ENCODE assay signal across 8 cellular contexts in the genomic region with DNA sequence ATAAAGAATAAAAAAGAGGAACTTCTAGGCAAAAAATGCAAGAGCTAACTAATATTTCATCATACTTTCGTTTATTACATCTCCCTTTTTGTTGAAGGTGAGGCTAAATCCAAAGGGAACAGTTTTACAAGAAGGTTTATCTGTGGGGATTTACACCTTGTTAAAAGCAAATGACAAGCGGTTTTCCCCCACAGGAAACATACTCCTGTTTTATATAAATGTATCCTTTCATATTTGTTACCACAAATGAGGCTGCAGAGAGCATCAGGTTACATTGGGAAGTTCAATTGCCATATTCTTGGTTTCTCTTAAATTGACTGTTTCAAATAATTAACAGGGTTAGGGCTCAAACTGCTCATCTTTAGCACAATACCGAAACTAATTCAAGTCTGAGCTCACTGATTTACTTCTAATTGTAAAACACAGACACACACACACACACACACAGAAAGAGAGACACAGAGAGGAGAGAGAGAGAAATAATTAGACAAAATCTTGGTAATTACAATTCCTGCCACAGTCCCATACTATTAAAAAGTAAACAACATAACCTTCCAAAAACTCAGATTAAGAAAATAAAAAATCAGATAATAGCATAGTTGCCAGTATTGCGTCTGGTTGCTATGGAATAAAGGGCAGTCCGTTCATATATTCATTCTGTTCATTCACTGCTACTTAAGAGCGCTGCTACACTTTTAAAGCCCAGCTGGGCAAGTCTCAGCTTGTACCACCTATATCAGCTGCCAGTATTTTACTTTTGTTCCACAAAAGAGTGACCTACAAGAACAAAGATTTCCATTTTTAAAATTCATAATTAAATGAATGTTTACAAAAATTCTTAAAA. TPM values are rescaled to one million over a fixed set of nuclear protein-coding genes. Genes with fewer than 3 reads are reported as not detected.
DNase-seq lines count a peak whose midpoint lies in the region; ATAC-seq, FAIRE-seq and TF ChIP-seq lines count a peak whose summit lies in the region.

No MANE protein-coding gene starts in this region.

- H3K4me1 ChIP-seq in mammary epithelial cell (ENCODE audit: insufficient read depth, low read length): no peaks in the 10 kb centered on the region
- no peaks in the 10 kb centered on the region for H3K4me1 ChIP-seq in small intestine (ENCODE audit: control insufficient read depth in 2 of 2, insufficient read depth in 1 of 2, low read depth in 1 of 2, low read length in 1 of 2)

- H3K4me2 ChIP-seq in mammary epithelial cell (ENCODE audit: insufficient read depth, low read depth, low read length): peak overlapping the region; percentile 81

- H3K27me3 ChIP-seq in mammary epithelial cell (ENCODE audit: insufficient read depth, low read length) (no peaks in the 10 kb centered on the region), H7 (ENCODE audit: control insufficient read depth, insufficient read depth, low read length) (no peaks in the 10 kb centered on the region), small intestine (ENCODE audit: control insufficient read depth in 2 of 2, insufficient read depth in 2 of 2, low read length in 2 of 2) (no peaks in the 10 kb centered on the region)

- H3K36me3 ChIP-seq in mammary epithelial cell (ENCODE audit: insufficient read depth, low read length) (no peaks in the 10 kb centered on the region), H7 (replicated peaks; ENCODE audit: control insufficient read depth, insufficient read depth, low read length) (no peaks in the 10 kb centered on the region), small intestine (ENCODE audit: control insufficient read depth in 2 of 2, insufficient read depth in 2 of 2, low read length in 2 of 2) (no peaks in the 10 kb centered on the region)

- peaks cover 5% of the 10 kb centered on the region for H3K36me3 Mint-ChIP-seq in progenitor cell of endocrine pancreas (ENCODE audit: insufficient read depth)

- no peaks in the 10 kb centered on the region for H3K9me3 ChIP-seq in mammary epithelial cell (replicated peaks; ENCODE audit: insufficient read depth, low read length)
- H3K9me3 ChIP-seq in small intestine (ENCODE audit: control insufficient read depth, low read depth): no peaks in the 10 kb centered on the region

- CTCF ChIA-PET in mammary epithelial cell (lab: Charles Lee; ENCODE audit: low non-redundant PET): interaction anchor here (0.6 kb wide), 1 partner anchor 8 kb away, joined by 3 read pairs; no protein-coding TSS in a partner anchor

- no peak overlapping the region for H3K4me3 Mint-ChIP-seq in progenitor cell of endocrine pancreas (ENCODE audit: low read depth)

- H3K79me2 ChIP-seq in mammary epithelial cell (ENCODE audit: insufficient read depth, low read length): peaks cover 3% of the 10 kb centered on the region

- DNase-seq in GM12864 (ENCODE audit: low read depth): no peak
- DNase-seq in NCI-H2196 (lab: John Stamatoyannopoulos, UW; ENCODE audit: unreplicated experiment): peak; percentile 77
- peak; percentile 47 for DNase-seq in mammary epithelial cell
- DNase-seq in progenitor cell of endocrine pancreas (ENCODE audit: low spot score, unreplicated experiment): no peak
- no peak for DNase-seq in H7
- DNase-seq in small intestine: no peak

- peak overlapping the region; percentile 46 for H3K4me3 ChIP-seq in GM12864 (ENCODE audit: low read depth, low read length)
- H3K4me3 ChIP-seq in mammary epithelial cell (replicated peaks in 1 of 3; ENCODE audit: insufficient read depth in 1 of 3, low read depth in 2 of 3, low read length in 3 of 3): peak overlapping the region; percentile 33 to 60 (median 58)
- no peak overlapping the region for H3K4me3 ChIP-seq in H7 (ENCODE audit: insufficient read depth, low read depth, low read length)
- no peak overlapping the region for H3K4me3 ChIP-seq in small intestine (ENCODE audit: low read depth in 1 of 2, low read length in 2 of 2)

- ATAC-seq in HG02763 (IDR thresholded peaks at IDR 0.05; ENCODE audit: unreplicated experiment) (peak; percentile 42), GM19397 (IDR thresholded peaks at IDR 0.05; ENCODE audit: unreplicated experiment) (no peak)

- peak overlapping the region; percentile 60 for H2AFZ ChIP-seq in mammary epithelial cell (ENCODE audit: low read depth, low read length)

- peaks cover 13% of the 10 kb centered on the region for H3K4me1 Mint-ChIP-seq in progenitor cell of endocrine pancreas (ENCODE audit: low read depth)

- TF ChIP-seq CTCF in GM12864 (IDR thresholded peaks at IDR 0.05; ENCODE audit: low read depth, low read length, missing control alignments) (no peak), mammary epithelial cell (conservative IDR thresholded peaks at IDR 0.05 in 1 of 2, IDR thresholded peaks at IDR 0.05 in 1 of 2; ENCODE audit: extremely low read depth in 1 of 2, insufficient read depth in 1 of 2, low read depth in 1 of 2, low read length in 2 of 2) (no peak), progenitor cell of endocrine pancreas (IDR thresholded peaks at IDR 0.05; ENCODE audit: unreplicated experiment) (no peak)

- H3K9ac ChIP-seq in mammary epithelial cell (ENCODE audit: insufficient read depth, low read length): peak overlapping the region; percentile 82

- intact Hi-C loops in mammary epithelial cell (cut with micrococcal nuclease): loop anchor here (1.0 to 2.0 kb wide), 3 partner anchors 18 to 664 kb away; a partner anchor contains a TSS

- no peaks in the 10 kb centered on the region for H3K27me3 Mint-ChIP-seq in progenitor cell of endocrine pancreas

- H4K20me1 ChIP-seq in mammary epithelial cell (ENCODE audit: insufficient read depth, low read length): no peaks in the 10 kb centered on the region

- in situ Hi-C loops in mammary epithelial cell (cut with MboI; ENCODE audit: low sequenced_read_pairs in 2 of 2): no loop called here

- H3K27ac Mint-ChIP-seq in progenitor cell of endocrine pancreas: peak overlapping the region; percentile 21

- dilution Hi-C loops in mammary epithelial cell (cut with HindIII; ENCODE audit: low sequenced_read_pairs): no loop called here

- peaks cover 5% of the 10 kb centered on the region for H3K9me3 Mint-ChIP-seq in progenitor cell of endocrine pancreas (ENCODE audit: low read depth)

- 7% methylated on average over 5 of the region's 6 CpGs for WGBS in mammary epithelial cell (ENCODE audit: low coverage, missing lambda C conversion rate)
- WGBS in small intestine, 3 donors: 71 to 81% (median 80%) methylated on average over 6 of the region's 6 CpGs

- peak overlapping the region; percentile 93 for H3K27ac ChIP-seq in mammary epithelial cell (ENCODE audit: insufficient read depth, low read depth, low read length)
- no peak overlapping the region for H3K27ac ChIP-seq in small intestine (ENCODE audit: low read depth in 1 of 2, low read length in 1 of 2)

- no peak for FAIRE-seq in small intestine (lab: Jason Lieb, UNC)

- BruUV-seq in mammary epithelial cell (replicated peaks; lab: Mats Ljungman, UMichigan): TSS peak; percentile 86

RNA-seq across cellular contexts. Expression of a gene that starts 17.0 kb away (rescaled TPM):
- total RNA-seq in mammary epithelial cell (1 to 10 TPM; 2.3 to 7.9 TPM), progenitor cell of endocrine pancreas (53.9 and 57.2 TPM in 2 replicates)
- polyA plus RNA-seq in mammary epithelial cell (1.5 TPM), small intestine (1 to 10 TPM in 1 of 3 donors, under 1 TPM in 2; 0.27 to 1.9 (median 0.67) TPM)
- polyA minus RNA-seq in mammary epithelial cell: 49.7 TPM
- total RNA-seq in H7 (2014; rRNA removed; shearing (Covaris generic)): 3.7 and 4.3 TPM in 2 replicates

Comparison
In these comparisons a context has a peak if more than half of its experiments do, and no peak if none do; other contexts are left out.
1. DNase-seq: peak in NCI-H2196 (single experiment) and mammary epithelial cell (single experiment); none in GM12864 (single experiment), progenitor cell of endocrine pancreas (single experiment), H7 (single experiment) and small intestine (single experiment).
2. H3K4me3 ChIP-seq: peak in GM12864 (single experiment) and mammary epithelial cell (3 of 3); none in H7 (single experiment) and small intestine (0 of 2).